In genomic region chr19:46732172-46732938, GRCh38 we compare ENCODE assay signal across 1 cellular context.
TF ChIP-seq lines count a peak whose summit lies in the region.

No MANE protein-coding gene starts in this region.

TF ChIP-seq in IMR-90, 13 proteins besides CTCF, POLR2A, EP300 and RAD21:
- TF ChIP-seq ELK1 (IDR thresholded peaks at IDR 0.05; ENCODE audit: borderline replicate concordance, low read depth, low read length) (no peak), NFE2L2 (IDR thresholded peaks at IDR 0.05; ENCODE audit: low read depth, low read length) (no peak)
